In the genomic region with DNA sequence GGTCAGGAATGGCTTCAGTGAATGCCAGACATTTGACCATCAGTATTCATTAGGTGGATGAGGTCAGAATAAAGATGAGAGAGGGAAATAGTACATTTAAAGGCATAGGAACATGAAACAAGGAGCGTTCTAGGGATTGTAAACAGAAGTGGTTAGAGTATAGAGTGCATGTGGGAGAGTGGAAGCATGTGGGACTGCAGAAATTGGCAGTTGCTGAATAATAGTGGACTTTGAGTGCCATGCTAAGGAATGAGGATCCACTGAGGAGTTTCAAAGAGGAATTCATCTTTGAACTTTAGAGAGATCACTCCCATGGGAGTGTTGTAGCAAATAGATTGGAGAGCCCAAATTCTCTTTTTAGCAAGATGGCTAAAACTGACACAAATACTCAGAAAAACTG, we compare ENCODE assay signal across 21 cellular contexts. TPM values are rescaled to one million over a fixed set of nuclear protein-coding genes. Genes with fewer than 3 reads are reported as not detected.
"Had no signal": no experiment of that assay in that cellular context is flagged by ENCODE, and none has a peak within 500 bp of the region (broad histone marks: within the 10 kb centered on the region; RNA-seq: fewer than 3 reads in every experiment).

No MANE protein-coding gene starts in this region.

- H3K9me3 Mint-ChIP-seq: effector memory CD8-positive, alpha-beta T cell had no signal

- H3K27me3 Mint-ChIP-seq: effector memory CD8-positive, alpha-beta T cell; naive thymus-derived CD8-positive, alpha-beta T cell; type B pancreatic cell had no signal

- DNase-seq: effector memory CD8-positive, alpha-beta T cell; heart left ventricle; hypothalamus; islet precursor cell; mammary epithelial cell; naive thymus-derived CD8-positive, alpha-beta T cell; sigmoid colon; stimulated activated CD4-positive, alpha-beta T cell treated with anti-CD3 and anti-CD28 coated beads, Interleukin-2, amount 100 ng/mL, for 48 hours; stimulated activated naive CD4-positive, alpha-beta T cell treated with Interleukin-2 at 50 U/mL for 16 hours had no signal

- H3K36me3 ChIP-seq: heart left ventricle, neutrophil, sigmoid colon had no signal

- H3K27ac Mint-ChIP-seq: naive thymus-derived CD8-positive, alpha-beta T cell; type B pancreatic cell had no signal

- ATAC-seq: effector memory CD8-positive, alpha-beta T cell; heart left ventricle; left lobe of liver; naive thymus-derived CD8-positive, alpha-beta T cell had no signal

- H3K27ac ChIP-seq: neutrophil, sigmoid colon had no signal

- FAIRE-seq: frontal cortex, urothelium cell line had no signal

- H3K9me3 ChIP-seq: heart left ventricle, neutrophil, sigmoid colon had no signal

- H3K4me3 ChIP-seq: heart left ventricle, sigmoid colon, skin epidermis had no signal

- H3K4me3 Mint-ChIP-seq: effector memory CD8-positive, alpha-beta T cell; naive thymus-derived CD8-positive, alpha-beta T cell; type B pancreatic cell had no signal

- H3K27me3 ChIP-seq: heart left ventricle, neutrophil, sigmoid colon had no signal

RNA-seq across cellular contexts. Expression of gene CHRDL2, which starts 25.3 kb away (rescaled TPM):
- total RNA-seq: fibroblast of lung; frontal cortex; glomerular endothelial cell; lower leg skin; mammary epithelial cell; mononuclear cell; naive thymus-derived CD8-positive, alpha-beta T cell; pulmonary artery endothelial cell had no signal
- polyA plus RNA-seq: fibroblast of lung; mammary epithelial cell; naive thymus-derived CD8-positive, alpha-beta T cell; neural cell had no signal
